ENCODE assay signal across 21 cellular contexts in the genomic region with DNA sequence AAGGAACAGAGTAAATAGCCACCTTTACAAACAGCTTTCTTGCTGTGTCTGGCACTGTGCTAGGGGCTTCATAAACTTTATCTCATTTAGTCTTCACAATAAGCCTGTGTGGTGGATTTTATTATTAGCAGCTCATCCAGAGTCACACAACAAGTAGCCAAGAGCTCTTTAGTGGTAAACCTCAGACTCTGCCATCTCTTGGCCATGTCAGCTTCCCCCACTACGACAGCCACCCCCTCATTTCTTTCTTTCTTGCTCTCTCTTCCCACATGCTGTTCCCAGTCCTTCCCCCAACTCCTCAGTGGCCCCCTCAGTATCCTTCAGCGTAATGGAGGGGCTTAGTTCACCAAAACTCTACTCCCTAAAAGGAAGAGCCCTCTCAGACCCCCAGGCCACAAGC. TPM values are rescaled to one million over a fixed set of nuclear protein-coding genes. Genes with fewer than 3 reads are reported as not detected.
A peak's percentile ranks its signal among the peaks of the same experiment; 100 is the strongest.
DNase-seq lines count a peak whose midpoint lies in the region; ATAC-seq and TF ChIP-seq lines count a peak whose summit lies in the region.
"Had no signal": no experiment of that assay in that cellular context is flagged by ENCODE, and none has a peak within 500 bp of the region (broad histone marks: within the 10 kb centered on the region; RNA-seq: fewer than 3 reads in every experiment).

No MANE protein-coding gene starts in this region.

- peaks cover 43% of the 10 kb centered on the region for H3K4me1 ChIP-seq in BLaER1
- peaks cover 92% of the 10 kb centered on the region for H3K4me1 ChIP-seq in CD8-positive, alpha-beta T cell (ENCODE audit: insufficient read depth, low read length)

- CTCF ChIA-PET in CD8-positive, alpha-beta T cell (lab: Charles Lee): interaction anchor here (1.0 to 10.4 kb wide), 11 partner anchors 11 to 139 kb away, joined by 3 to 114 read pairs (median 5); a partner anchor contains a TSS
- CTCF ChIA-PET in activated CD4-positive, alpha-beta memory T cell treated with anti-CD3 and anti-CD28 coated beads, Interleukin-2, amount 10 ng/mL, durations not matched to agents 7 days and 5 days (lab: Charles Lee): interaction anchor here (0.7 to 4.7 kb wide), 10 partner anchors 10 to 89 kb away, joined by 3 to 56 read pairs (median 8); no protein-coding TSS in a partner anchor

- peak overlapping the region; percentile 63 for H3K4me3 Mint-ChIP-seq in CD8-positive, alpha-beta T cell
- no peak overlapping the region for H3K4me3 Mint-ChIP-seq in activated CD4-positive, alpha-beta memory T cell treated with anti-CD3 and anti-CD28 coated beads, Interleukin-2, amount 10 ng/mL, durations not matched to agents 7 days and 5 days

- H3K27me3 Mint-ChIP-seq in CD8-positive, alpha-beta T cell (ENCODE audit: low read depth): no peaks in the 10 kb centered on the region
- H3K27me3 Mint-ChIP-seq in activated CD4-positive, alpha-beta memory T cell treated with anti-CD3 and anti-CD28 coated beads, Interleukin-2, amount 10 ng/mL, durations not matched to agents 7 days and 5 days: no peaks in the 10 kb centered on the region

- intact Hi-C loops in CD8-positive, alpha-beta T cell (cut with DNase I, micrococcal nuclease): loop anchor here in 1 of 2 experiments (2.0 kb wide), 1 partner anchor 17 kb away; no protein-coding TSS in a partner anchor

- no peaks in the 10 kb centered on the region for H3K36me3 ChIP-seq in BLaER1
- H3K36me3 ChIP-seq in CD8-positive, alpha-beta T cell (ENCODE audit: insufficient read depth, low read length): no peaks in the 10 kb centered on the region
- H3K36me3 ChIP-seq: brain microvascular endothelial cell, lower lobe of right lung, thoracic aorta had no signal

- no peaks in the 10 kb centered on the region for H4K20me1 ChIP-seq in BLaER1

- TF ChIP-seq CTCF in CD8-positive, alpha-beta T cell (IDR thresholded peaks at IDR 0.05): no peak
- no peak for TF ChIP-seq CTCF in fibroblast of mammary gland (conservative IDR thresholded peaks at IDR 0.05; ENCODE audit: control insufficient read depth, insufficient read depth, low read depth, low read length)

- H3K27ac Mint-ChIP-seq in CD8-positive, alpha-beta T cell: peak overlapping the region; percentile 66
- H3K27ac Mint-ChIP-seq in activated CD4-positive, alpha-beta memory T cell treated with anti-CD3 and anti-CD28 coated beads, Interleukin-2, amount 10 ng/mL, durations not matched to agents 7 days and 5 days: peak overlapping the region; percentile 84

- H3K9me3 Mint-ChIP-seq in CD8-positive, alpha-beta T cell: no peaks in the 10 kb centered on the region
- peaks cover 11% of the 10 kb centered on the region for H3K9me3 Mint-ChIP-seq in activated CD4-positive, alpha-beta memory T cell treated with anti-CD3 and anti-CD28 coated beads, Interleukin-2, amount 10 ng/mL, durations not matched to agents 7 days and 5 days

- 0 out of 2 replicates have a peak overlapping the region, but pooled peaks have one; percentile 0 for H3K4me2 ChIP-seq in BLaER1
- H3K4me2 ChIP-seq: smooth muscle cell had no signal

- H3K36me3 Mint-ChIP-seq in CD8-positive, alpha-beta T cell: no peaks in the 10 kb centered on the region
- peaks cover 20% of the 10 kb centered on the region for H3K36me3 Mint-ChIP-seq in activated CD4-positive, alpha-beta memory T cell treated with anti-CD3 and anti-CD28 coated beads, Interleukin-2, amount 10 ng/mL, durations not matched to agents 7 days and 5 days (ENCODE audit: low read depth)

- H3K27me3 ChIP-seq in BLaER1: no peaks in the 10 kb centered on the region
- H3K27me3 ChIP-seq in CD8-positive, alpha-beta T cell (ENCODE audit: insufficient read depth, low read length): no peaks in the 10 kb centered on the region
- H3K27me3 ChIP-seq: brain microvascular endothelial cell had no signal

- H3K4me3 ChIP-seq in BLaER1 (no peak overlapping the region), fibroblast of mammary gland (ENCODE audit: control insufficient read depth, low read depth, low read length) (no peak overlapping the region)
- H3K4me3 ChIP-seq in CD8-positive, alpha-beta T cell (ENCODE audit: low read depth, low read length): no peak overlapping the region
- H3K4me3 ChIP-seq: lower lobe of right lung, SK-N-MC, smooth muscle cell, thoracic aorta had no signal

- H3K9me3 ChIP-seq in BLaER1: no peaks in the 10 kb centered on the region
- no peaks in the 10 kb centered on the region for H3K9me3 ChIP-seq in CD8-positive, alpha-beta T cell (ENCODE audit: low read length)
- H3K9me3 ChIP-seq: lower lobe of right lung, thoracic aorta had no signal

- POLR2A ChIA-PET in CD8-positive, alpha-beta T cell (lab: Charles Lee): interaction anchor here (0.7 to 1.2 kb wide), 4 partner anchors 10 to 95 kb away, joined by 3 to 7 read pairs (median 3); no protein-coding TSS in a partner anchor
- POLR2A ChIA-PET in activated CD4-positive, alpha-beta memory T cell treated with anti-CD3 and anti-CD28 coated beads, Interleukin-2, amount 10 ng/mL, durations not matched to agents 7 days and 5 days (lab: Charles Lee): interaction anchor here (0.8 to 3.2 kb wide), 13 partner anchors 8 to 172 kb away, joined by 3 to 15 read pairs (median 4); no protein-coding TSS in a partner anchor

- no peak for DNase-seq in CD8-positive, alpha-beta T cell
- DNase-seq in activated CD4-positive, alpha-beta memory T cell treated with anti-CD3 and anti-CD28 coated beads, Interleukin-2, amount 10 ng/mL, durations not matched to agents 7 days and 5 days: no peak
- DNase-seq in fibroblast of mammary gland (ENCODE audit: low read depth): peak; percentile 20
- DNase-seq in NCI-H2196 treated with DMSO at 0.1 percent for 48 hours (lab: John Stamatoyannopoulos, UW; ENCODE audit: unreplicated experiment): no peak
- no peak for DNase-seq in NK-92 treated with Interleukin-12 subunit alpha and Interleukin-12 subunit beta, amount 100 ng/mL, for 24 hours (lab: John Stamatoyannopoulos, UW)
- DNase-seq: brain microvascular endothelial cell, dermis blood vessel endothelial cell, GDM1, glutamatergic neuron, GOT3, lower lobe of right lung, NCI-H2029 treated with DMSO at 0.1 percent for 48 hours, NCI-H524 had no signal

- no peak overlapping the region for H3K27ac ChIP-seq in BLaER1
- no peak overlapping the region for H3K27ac ChIP-seq in CD8-positive, alpha-beta T cell (ENCODE audit: low read depth, low read length)
- H3K27ac ChIP-seq: brain microvascular endothelial cell, lower lobe of right lung, SK-N-MC, thoracic aorta had no signal

- peaks cover 88% of the 10 kb centered on the region for H3K4me1 Mint-ChIP-seq in CD8-positive, alpha-beta T cell (ENCODE audit: low read depth)
- H3K4me1 Mint-ChIP-seq in activated CD4-positive, alpha-beta memory T cell treated with anti-CD3 and anti-CD28 coated beads, Interleukin-2, amount 10 ng/mL, durations not matched to agents 7 days and 5 days: peaks cover 86% of the 10 kb centered on the region

- no peak overlapping the region for H3K9ac ChIP-seq in BLaER1

- ATAC-seq in CD8-positive, alpha-beta T cell: no peak
- no peak for ATAC-seq in GM18870 (IDR thresholded peaks at IDR 0.05; ENCODE audit: unreplicated experiment)
- no peak for ATAC-seq in HG03521 (IDR thresholded peaks at IDR 0.05; ENCODE audit: unreplicated experiment)
- ATAC-seq: lower lobe of right lung, Panc1 had no signal

RNA-seq across cellular contexts. Expression of a gene that starts 1.2 kb away (rescaled TPM):
- total RNA-seq in CD8-positive, alpha-beta T cell: 10 to 100 TPM in 1 of 2 experiments, 1 to 10 TPM in 1; 8.4 to 10.9 TPM
- total RNA-seq in activated CD4-positive, alpha-beta memory T cell treated with anti-CD3 and anti-CD28 coated beads, Interleukin-2, amount 10 ng/mL, durations not matched to agents 7 days and 5 days: under 1 TPM in 1 of 2 experiments, not detected in 1; 0.18 TPM
- total RNA-seq: dermis blood vessel endothelial cell, posterior vena cava, smooth muscle cell, thoracic aorta had no signal

RNA-seq across cellular contexts. Expression of a gene that starts 19.9 kb away (rescaled TPM):
- total RNA-seq in CD8-positive, alpha-beta T cell: 1 to 10 TPM in 1 of 2 experiments, under 1 TPM in 1; 0.33 to 1.0 TPM
- 1 to 10 TPM; 1.9 to 4.3 TPM for total RNA-seq in activated CD4-positive, alpha-beta memory T cell treated with anti-CD3 and anti-CD28 coated beads, Interleukin-2, amount 10 ng/mL, durations not matched to agents 7 days and 5 days
- total RNA-seq: dermis blood vessel endothelial cell, thoracic aorta had no signal

RNA-seq across cellular contexts. Expression of a gene that starts 36.8 kb away (rescaled TPM):
- not detected for total RNA-seq in CD8-positive, alpha-beta T cell
- total RNA-seq in activated CD4-positive, alpha-beta memory T cell treated with anti-CD3 and anti-CD28 coated beads, Interleukin-2, amount 10 ng/mL, durations not matched to agents 7 days and 5 days: not detected
- total RNA-seq: dermis blood vessel endothelial cell, lower lobe of right lung, posterior vena cava, smooth muscle cell, thoracic aorta had no signal

RNA-seq across cellular contexts. Expression of a gene that starts 56.0 kb away (rescaled TPM):
- 100 to 1,000 TPM; 285 to 289 TPM for total RNA-seq in CD8-positive, alpha-beta T cell
- 1,000 to 10,000 TPM; 1,572 to 1,591 TPM for total RNA-seq in activated CD4-positive, alpha-beta memory T cell treated with anti-CD3 and anti-CD28 coated beads, Interleukin-2, amount 10 ng/mL, durations not matched to agents 7 days and 5 days
- total RNA-seq: dermis blood vessel endothelial cell, smooth muscle cell had no signal

RNA-seq across cellular contexts. Expression of a gene that starts 58.3 kb away (rescaled TPM):
- 10 to 100 TPM; 23.9 to 29.2 TPM for total RNA-seq in CD8-positive, alpha-beta T cell
- 10 to 100 TPM; 49.7 to 52.3 TPM for total RNA-seq in activated CD4-positive, alpha-beta memory T cell treated with anti-CD3 and anti-CD28 coated beads, Interleukin-2, amount 10 ng/mL, durations not matched to agents 7 days and 5 days

Comparison
In these comparisons a context has a peak if more than half of its experiments do, and no peak if none do; other contexts are left out.
1. RNA of a gene that starts 1.2 kb away (total RNA-seq): 8.4 to 10.9 TPM in CD8-positive, alpha-beta T cell; 0.18 TPM in activated CD4-positive, alpha-beta memory T cell treated with anti-CD3 and anti-CD28 coated beads, Interleukin-2, amount 10 ng/mL, durations not matched to agents 7 days and 5 days; every median in the first group is over 4 times any median in the second.